Comparison of ENCODE assay signal across 1 cellular context in the genomic region with DNA sequence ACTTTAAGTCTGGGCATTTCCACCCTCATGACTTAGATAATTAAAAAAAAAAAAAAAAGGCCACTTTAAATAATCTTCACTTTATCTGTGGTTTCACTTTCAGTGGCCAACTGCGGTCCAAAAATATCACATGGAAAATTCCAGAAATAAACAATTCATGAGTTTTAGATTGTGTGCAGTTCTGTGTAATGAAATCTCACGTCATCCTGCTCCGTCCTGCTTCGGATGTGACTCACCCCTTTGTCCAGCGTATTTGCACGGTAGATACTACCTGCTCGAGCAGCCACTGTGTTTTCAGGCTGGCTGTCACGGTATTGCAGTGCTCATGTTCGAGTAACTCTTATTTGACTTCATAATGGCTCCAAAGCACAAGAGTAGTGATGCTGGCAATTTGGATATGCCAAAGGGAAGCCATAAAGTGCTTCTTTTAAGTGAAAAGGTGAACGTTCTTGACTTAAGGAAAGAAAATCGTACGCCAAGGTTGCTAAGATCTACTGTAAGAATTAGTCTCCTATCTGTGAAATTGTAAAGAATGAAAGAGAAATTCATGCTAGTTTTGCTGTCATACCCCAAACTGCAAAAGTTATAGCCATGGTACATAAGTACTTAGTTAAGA.
TF ChIP-seq lines count a peak whose summit lies in the region.

No MANE protein-coding gene starts in this region.

TF ChIP-seq in GM23338, 12 proteins besides CTCF, POLR2A, EP300 and RAD21 (continued from another document):
- TF ChIP-seq, protein P1, sequence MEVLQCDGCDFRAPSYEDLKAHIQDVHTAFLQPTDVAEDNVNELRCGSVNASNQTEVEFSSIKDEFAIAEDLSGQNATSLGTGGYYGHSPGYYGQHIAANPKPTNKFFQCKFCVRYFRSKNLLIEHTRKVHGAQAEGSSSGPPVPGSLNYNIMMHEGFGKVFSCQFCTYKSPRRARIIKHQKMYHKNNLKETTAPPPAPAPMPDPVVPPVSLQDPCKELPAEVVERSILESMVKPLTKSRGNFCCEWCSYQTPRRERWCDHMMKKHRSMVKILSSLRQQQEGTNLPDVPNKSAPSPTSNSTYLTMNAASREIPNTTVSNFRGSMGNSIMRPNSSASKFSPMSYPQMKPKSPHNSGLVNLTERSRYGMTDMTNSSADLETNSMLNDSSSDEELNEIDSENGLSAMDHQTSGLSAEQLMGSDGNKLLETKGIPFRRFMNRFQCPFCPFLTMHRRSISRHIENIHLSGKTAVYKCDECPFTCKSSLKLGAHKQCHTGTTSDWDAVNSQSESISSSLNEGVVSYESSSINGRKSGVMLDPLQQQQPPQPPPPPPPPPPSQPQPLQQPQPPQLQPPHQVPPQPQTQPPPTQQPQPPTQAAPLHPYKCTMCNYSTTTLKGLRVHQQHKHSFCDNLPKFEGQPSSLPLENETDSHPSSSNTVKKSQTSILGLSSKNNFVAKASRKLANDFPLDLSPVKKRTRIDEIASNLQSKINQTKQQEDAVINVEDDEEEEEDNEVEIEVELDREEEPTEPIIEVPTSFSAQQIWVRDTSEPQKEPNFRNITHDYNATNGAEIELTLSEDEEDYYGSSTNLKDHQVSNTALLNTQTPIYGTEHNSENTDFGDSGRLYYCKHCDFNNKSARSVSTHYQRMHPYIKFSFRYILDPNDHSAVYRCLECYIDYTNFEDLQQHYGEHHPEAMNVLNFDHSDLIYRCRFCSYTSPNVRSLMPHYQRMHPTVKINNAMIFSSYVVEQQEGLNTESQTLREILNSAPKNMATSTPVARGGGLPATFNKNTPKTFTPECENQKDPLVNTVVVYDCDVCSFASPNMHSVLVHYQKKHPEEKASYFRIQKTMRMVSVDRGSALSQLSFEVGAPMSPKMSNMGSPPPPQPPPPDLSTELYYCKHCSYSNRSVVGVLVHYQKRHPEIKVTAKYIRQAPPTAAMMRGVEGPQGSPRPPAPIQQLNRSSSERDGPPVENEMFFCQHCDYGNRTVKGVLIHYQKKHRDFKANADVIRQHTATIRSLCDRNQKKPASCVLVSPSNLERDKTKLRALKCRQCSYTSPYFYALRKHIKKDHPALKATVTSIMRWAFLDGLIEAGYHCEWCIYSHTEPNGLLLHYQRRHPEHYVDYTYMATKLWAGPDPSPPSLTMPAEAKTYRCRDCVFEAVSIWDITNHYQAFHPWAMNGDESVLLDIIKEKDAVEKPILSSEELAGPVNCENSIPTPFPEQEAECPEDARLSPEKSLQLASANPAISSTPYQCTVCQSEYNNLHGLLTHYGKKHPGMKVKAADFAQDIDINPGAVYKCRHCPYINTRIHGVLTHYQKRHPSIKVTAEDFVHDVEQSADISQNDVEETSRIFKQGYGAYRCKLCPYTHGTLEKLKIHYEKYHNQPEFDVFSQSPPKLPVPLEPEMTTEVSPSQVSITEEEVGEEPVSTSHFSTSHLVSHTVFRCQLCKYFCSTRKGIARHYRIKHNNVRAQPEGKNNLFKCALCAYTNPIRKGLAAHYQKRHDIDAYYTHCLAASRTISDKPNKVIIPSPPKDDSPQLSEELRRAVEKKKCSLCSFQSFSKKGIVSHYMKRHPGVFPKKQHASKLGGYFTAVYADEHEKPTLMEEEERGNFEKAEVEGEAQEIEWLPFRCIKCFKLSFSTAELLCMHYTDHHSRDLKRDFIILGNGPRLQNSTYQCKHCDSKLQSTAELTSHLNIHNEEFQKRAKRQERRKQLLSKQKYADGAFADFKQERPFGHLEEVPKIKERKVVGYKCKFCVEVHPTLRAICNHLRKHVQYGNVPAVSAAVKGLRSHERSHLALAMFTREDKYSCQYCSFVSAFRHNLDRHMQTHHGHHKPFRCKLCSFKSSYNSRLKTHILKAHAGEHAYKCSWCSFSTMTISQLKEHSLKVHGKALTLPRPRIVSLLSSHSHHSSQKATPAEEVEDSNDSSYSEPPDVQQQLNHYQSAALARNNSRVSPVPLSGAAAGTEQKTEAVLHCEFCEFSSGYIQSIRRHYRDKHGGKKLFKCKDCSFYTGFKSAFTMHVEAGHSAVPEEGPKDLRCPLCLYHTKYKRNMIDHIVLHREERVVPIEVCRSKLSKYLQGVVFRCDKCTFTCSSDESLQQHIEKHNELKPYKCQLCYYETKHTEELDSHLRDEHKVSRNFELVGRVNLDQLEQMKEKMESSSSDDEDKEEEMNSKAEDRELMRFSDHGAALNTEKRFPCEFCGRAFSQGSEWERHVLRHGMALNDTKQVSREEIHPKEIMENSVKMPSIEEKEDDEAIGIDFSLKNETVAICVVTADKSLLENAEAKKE (CRISPR knock-in tag; IDR thresholded peaks at IDR 0.05), result no peak
